Comparison of ENCODE assay signal across 8 cellular contexts in genomic region chr15:52295421-52295991, GRCh38. TPM values are rescaled to one million over a fixed set of nuclear protein-coding genes. Genes with fewer than 3 reads are reported as not detected.
DNase-seq lines count a peak whose midpoint lies in the region; ATAC-seq lines count a peak whose summit lies in the region.

Gene MYO5C (minus strand): TSS chr15:52295804. CDS start chr15:52295636, 168 bp downstream.

- H3K9me3 Mint-ChIP-seq in activated CD4-positive, alpha-beta T cell treated with anti-CD3 and anti-CD28 coated beads for 36 hours (ENCODE audit: low read depth) = no peaks in the 10 kb centered on the region
- no peaks in the 10 kb centered on the region for H3K9me3 Mint-ChIP-seq in activated naive CD8-positive, alpha-beta T cell treated with anti-CD3 and anti-CD28 coated beads, Interleukin-2, amount 50 U/mL, for 24 hours

- intact Hi-C loops in activated CD4-positive, alpha-beta T cell treated with anti-CD3 and anti-CD28 coated beads for 36 hours (cut with DNase I, micrococcal nuclease) = no loop called here
- intact Hi-C loops in left ventricle myocardium superior (cut with micrococcal nuclease) = no loop called here
- intact Hi-C loops in posterior vena cava (cut with DNase I) = no loop called here

- H3K4me3 Mint-ChIP-seq in activated CD4-positive, alpha-beta T cell treated with anti-CD3 and anti-CD28 coated beads for 36 hours = no peak within 1 kb of the TSS
- peak within 1 kb of the TSS; percentile 43 for H3K4me3 Mint-ChIP-seq in activated naive CD8-positive, alpha-beta T cell treated with anti-CD3 and anti-CD28 coated beads, Interleukin-2, amount 50 U/mL, for 24 hours

- peaks cover 1% of the 10 kb centered on the region for H3K4me1 Mint-ChIP-seq in activated CD4-positive, alpha-beta T cell treated with anti-CD3 and anti-CD28 coated beads for 36 hours
- H3K4me1 Mint-ChIP-seq in activated naive CD8-positive, alpha-beta T cell treated with anti-CD3 and anti-CD28 coated beads, Interleukin-2, amount 50 U/mL, for 24 hours = peaks cover 2% of the 10 kb centered on the region

- ATAC-seq in activated CD4-positive, alpha-beta T cell treated with anti-CD3 and anti-CD28 coated beads for 36 hours = peak; percentile 42
- ATAC-seq in activated naive CD8-positive, alpha-beta T cell treated with anti-CD3 and anti-CD28 coated beads, Interleukin-2, amount 50 U/mL, for 24 hours = no peak
- peak; percentile 98 for ATAC-seq in left ventricle myocardium superior
- no peak for ATAC-seq in HG03159 (IDR thresholded peaks at IDR 0.05; ENCODE audit: unreplicated experiment)
- ATAC-seq in HG02973 (IDR thresholded peaks at IDR 0.05; ENCODE audit: unreplicated experiment) = no peak

- POLR2A ChIA-PET in activated CD4-positive, alpha-beta T cell treated with anti-CD3 and anti-CD28 coated beads for 36 hours (lab: Charles Lee) = no interaction called here

- peak; percentile 22 for DNase-seq in activated CD4-positive, alpha-beta T cell treated with anti-CD3 and anti-CD28 coated beads for 36 hours
- DNase-seq in activated CD4-positive, alpha-beta T cell treated with anti-CD3 and anti-CD28 coated beads, Interleukin-2, amount 50 U/mL, for 4 hours = no peak
- DNase-seq in NCI-H2081 (lab: John Stamatoyannopoulos, UW) (peak; percentile 90 to 92), left ventricle myocardium superior (peak; percentile 89), posterior vena cava (ENCODE audit: low spot score) (peak; percentile 90)
- DNase-seq in activated naive CD8-positive, alpha-beta T cell treated with anti-CD3 and anti-CD28 coated beads, Interleukin-2, amount 50 U/mL, for 24 hours = no peak

- H3K36me3 Mint-ChIP-seq in activated CD4-positive, alpha-beta T cell treated with anti-CD3 and anti-CD28 coated beads for 36 hours (ENCODE audit: low read depth) = no peaks in the 10 kb centered on the region
- no peaks in the 10 kb centered on the region for H3K36me3 Mint-ChIP-seq in activated naive CD8-positive, alpha-beta T cell treated with anti-CD3 and anti-CD28 coated beads, Interleukin-2, amount 50 U/mL, for 24 hours (ENCODE audit: low read depth)

- peaks cover 37% of the 10 kb centered on the region for H3K27me3 Mint-ChIP-seq in activated CD4-positive, alpha-beta T cell treated with anti-CD3 and anti-CD28 coated beads for 36 hours
- peaks cover 27% of the 10 kb centered on the region for H3K27me3 Mint-ChIP-seq in activated naive CD8-positive, alpha-beta T cell treated with anti-CD3 and anti-CD28 coated beads, Interleukin-2, amount 50 U/mL, for 24 hours

- CTCF ChIA-PET in activated CD4-positive, alpha-beta T cell treated with anti-CD3 and anti-CD28 coated beads for 36 hours (lab: Charles Lee) = no interaction called here

- H3K27ac Mint-ChIP-seq in activated CD4-positive, alpha-beta T cell treated with anti-CD3 and anti-CD28 coated beads for 36 hours = no peak within 1 kb of the TSS
- no peak within 1 kb of the TSS for H3K27ac Mint-ChIP-seq in activated naive CD8-positive, alpha-beta T cell treated with anti-CD3 and anti-CD28 coated beads, Interleukin-2, amount 50 U/mL, for 24 hours

RNA-seq across cellular contexts. Expression of gene MYO5C, which starts in this region (rescaled TPM):
- total RNA-seq in activated CD4-positive, alpha-beta T cell treated with anti-CD3 and anti-CD28 coated beads for 36 hours = under 1 TPM; 0.42 to 0.69 TPM
- 2.1 TPM for total RNA-seq in left ventricle myocardium superior
- total RNA-seq in posterior vena cava = 10 to 100 TPM in 1 of 2 donors, 1 to 10 TPM in 1; 8.6 to 11.1 TPM

Comparison
In these comparisons a context has a peak if more than half of its experiments do, and no peak if none do; other contexts are left out.
1. Peak in DNase-seq and ATAC-seq in activated CD4-positive, alpha-beta T cell treated with anti-CD3 and anti-CD28 coated beads for 36 hours; RNA of the gene not detected or under 1 TPM.
2. DNase-seq: peak in NCI-H2081 (2 of 2), left ventricle myocardium superior (single experiment) and posterior vena cava (single experiment); none in activated CD4-positive, alpha-beta T cell treated with anti-CD3 and anti-CD28 coated beads, Interleukin-2, amount 50 U/mL, for 4 hours (0 of 2) and activated naive CD8-positive, alpha-beta T cell treated with anti-CD3 and anti-CD28 coated beads, Interleukin-2, amount 50 U/mL, for 24 hours (single experiment).